ENCODE assay signal across 8 cellular contexts in genomic region chr2:11748018-11748860, GRCh38. TPM values are rescaled to one million over a fixed set of nuclear protein-coding genes. Genes with fewer than 3 reads are reported as not detected.
A peak's percentile ranks its signal among the peaks of the same experiment; 100 is the strongest.
DNase-seq lines count a peak whose midpoint lies in the region; ATAC-seq, FAIRE-seq and TF ChIP-seq lines count a peak whose summit lies in the region.

No MANE protein-coding gene starts in this region.

- H4K8ac ChIP-seq in trophoblast cell (ENCODE audit: low read depth, low read length) = no peak overlapping the region

- H3K79me1 ChIP-seq in trophoblast cell (ENCODE audit: low read length) = peaks cover 24% of the 10 kb centered on the region

- TF ChIP-seq CTCF in DND-41 (IDR thresholded peaks at IDR 0.05; ENCODE audit: borderline replicate concordance, extremely low read depth, low read length, poor library complexity, severe bottlenecking) (no peak), PC-9 (conservative IDR thresholded peaks at IDR 0.05) (no peak), endodermal cell (conservative IDR thresholded peaks at IDR 0.05) (no peak)

- H2BK12ac ChIP-seq in trophoblast cell (ENCODE audit: low read length) = peak overlapping the region; percentile 34

- no peak for ATAC-seq in DND-41 (ENCODE audit: insufficient read depth, low read depth)

- CTCF ChIA-PET in PC-9 (lab: Charles Lee) = no interaction called here

- no peaks in the 10 kb centered on the region for H3K9me3 Mint-ChIP-seq in endodermal cell

- intact Hi-C loops in PC-9 (cut with micrococcal nuclease; ENCODE audit: unreplicated experiment) = no loop called here

- no peaks in the 10 kb centered on the region for H3K9me2 ChIP-seq in PC-9 (ENCODE audit: insufficient read depth)

- peaks cover 41% of the 10 kb centered on the region for H3F3A ChIP-seq in PC-9 (ENCODE audit: insufficient read depth, low read depth)

- H3K9ac ChIP-seq in DND-41 (ENCODE audit: low read depth, low read length) (peak overlapping the region; percentile 86), endodermal cell (ENCODE audit: extremely low read depth, low read length, poor library complexity, severe bottlenecking) (no peak overlapping the region), trophoblast cell (ENCODE audit: low read length) (peak overlapping the region; percentile 20)

- peak overlapping the region; percentile 60 for H3K4ac ChIP-seq in trophoblast cell (ENCODE audit: low read depth, low read length)

- H4K91ac ChIP-seq in trophoblast cell (ENCODE audit: low read depth, low read length) = no peak overlapping the region

- H3K9me3 ChIP-seq in DND-41 (ENCODE audit: insufficient read depth, low read length, severe bottlenecking) (no peaks in the 10 kb centered on the region), PC-9 (ENCODE audit: insufficient read depth, low read depth) (no peaks in the 10 kb centered on the region), endodermal cell (ENCODE audit: control insufficient read depth, low read length) (no peaks in the 10 kb centered on the region), trophoblast cell (ENCODE audit: insufficient read depth, low read depth, low read length) (no peaks in the 10 kb centered on the region)

- peak overlapping the region; percentile 80; the same call in 1 of the 2 replicates for H3K27ac ChIP-seq in DND-41 (ENCODE audit: low read length)
- no peak overlapping the region for H3K27ac ChIP-seq in PC-9
- no peak overlapping the region for H3K27ac ChIP-seq in endodermal cell (ENCODE audit: low read depth, low read length)
- H3K27ac ChIP-seq in trophoblast cell (ENCODE audit: low read depth, low read length) = no peak overlapping the region

- no peak overlapping the region for H2BK5ac ChIP-seq in trophoblast cell (ENCODE audit: low read depth, low read length, poor library complexity)

- no peak overlapping the region for H2AK5ac ChIP-seq in trophoblast cell (ENCODE audit: low read length)

- no peak for FAIRE-seq in GM12891 (lab: Jason Lieb, UNC)

- peaks cover 50% of the 10 kb centered on the region for H3K4me1 Mint-ChIP-seq in endodermal cell

- peak overlapping the region; percentile 22 for H3K14ac ChIP-seq in trophoblast cell (ENCODE audit: low read length)

- peaks cover 41% of the 10 kb centered on the region for H3K27me3 Mint-ChIP-seq in endodermal cell (ENCODE audit: insufficient read depth)

- H4K12ac ChIP-seq in trophoblast cell (ENCODE audit: low read depth, low read length) = no peak overlapping the region

- POLR2A ChIA-PET in PC-9 (lab: Charles Lee; ENCODE audit: unreplicated experiment) = no interaction called here

- WGBS in endodermal cell (ENCODE audit: insufficient coverage in 1 of 2, insufficient read length in 1 of 2), 2 experiments = 81 to 97% methylated on average over 11 to 19 of the region's 19 CpGs
- no CpG with 5 or more reads among the region's 19 CpGs for WGBS in trophoblast cell (ENCODE audit: extremely low coverage, insufficient coverage, insufficient read length)

- no peak overlapping the region for H3K27ac Mint-ChIP-seq in endodermal cell

- TF ChIP-seq POLR2A in GM12891 (IDR thresholded peaks at IDR 0.05; ENCODE audit: low read depth, low read length) = no peak

- H3K79me2 ChIP-seq in DND-41 (ENCODE audit: insufficient read depth, low read length) (peaks cover 61% of the 10 kb centered on the region), PC-9 (ENCODE audit: low read depth) (peaks cover 64% of the 10 kb centered on the region), trophoblast cell (ENCODE audit: control insufficient read depth, insufficient read depth, low read length, poor library complexity) (peaks cover 11% of the 10 kb centered on the region)

- H2AFZ ChIP-seq in DND-41 (ENCODE audit: low read depth, low read length) = no peak overlapping the region
- no peak overlapping the region for H2AFZ ChIP-seq in PC-9
- H2AFZ ChIP-seq in trophoblast cell (ENCODE audit: insufficient read depth, low read length, poor library complexity) = no peak overlapping the region

- peak overlapping the region in 1 of 2 experiments; percentile 73; a peak in 3 of 4 replicates for H3K4me3 ChIP-seq in DND-41 (ENCODE audit: low read depth in 1 of 2, low read length in 2 of 2)
- H3K4me3 ChIP-seq in PC-9 = peak overlapping the region; percentile 62
- H3K4me3 ChIP-seq in endodermal cell (ENCODE audit: low read length) = peak overlapping the region; percentile 86
- H3K4me3 ChIP-seq in trophoblast cell (ENCODE audit: low read depth, low read length) = no peak overlapping the region

- DNase-seq in DND-41 (no peak), PC-9 (no peak), endodermal cell (no peak), trophoblast cell (no peak), GM12891 (ENCODE audit: insufficient read length, low spot score) (no peak), NCI-H226 (no peak), DMS153 treated with DMSO at 0.1 percent for 48 hours (lab: John Stamatoyannopoulos, UW; ENCODE audit: unreplicated experiment) (no peak), GM19238 (ENCODE audit: insufficient read length, low spot score) (no peak)

- BruUV-seq in PC-9 (replicated peaks; lab: Mats Ljungman, UMichigan) = no TSS peak

- no peak overlapping the region for H2BK120ac ChIP-seq in trophoblast cell (ENCODE audit: insufficient read depth, low read length, poor library complexity)

- no peak overlapping the region for H3K23ac ChIP-seq in trophoblast cell (ENCODE audit: low read length)

- peaks cover 69% of the 10 kb centered on the region for H3K4me1 ChIP-seq in DND-41 (ENCODE audit: insufficient read depth, low read length)
- peaks cover 85% of the 10 kb centered on the region for H3K4me1 ChIP-seq in PC-9 (replicated peaks; ENCODE audit: insufficient read depth)
- H3K4me1 ChIP-seq in endodermal cell (ENCODE audit: control insufficient read depth, insufficient read depth, low read length) = peaks cover 10% of the 10 kb centered on the region
- H3K4me1 ChIP-seq in trophoblast cell (ENCODE audit: control insufficient read depth in 1 of 2, insufficient read depth in 2 of 2, low read length in 2 of 2) = peaks cover 22 to 48% of the 10 kb centered on the region in 2 experiments

- peaks cover 4% of the 10 kb centered on the region for H3K36me3 Mint-ChIP-seq in endodermal cell (ENCODE audit: low read depth)

- H3K4me2 ChIP-seq in DND-41 (ENCODE audit: insufficient read depth, low read length) (peak overlapping the region; percentile 73), PC-9 (peak overlapping the region; percentile 89), trophoblast cell (ENCODE audit: low read length) (peak overlapping the region; percentile 56)

- H4K20me1 ChIP-seq in DND-41 (ENCODE audit: insufficient read depth, low read length) = peaks cover 45% of the 10 kb centered on the region
- H4K20me1 ChIP-seq in PC-9 (ENCODE audit: insufficient read depth) = peaks cover 24% of the 10 kb centered on the region

- peak overlapping the region; percentile 47 for H3K18ac ChIP-seq in trophoblast cell (ENCODE audit: low read length)

- H3K36me3 ChIP-seq in DND-41 (ENCODE audit: insufficient read depth, low read length) = no peaks in the 10 kb centered on the region
- no peaks in the 10 kb centered on the region for H3K36me3 ChIP-seq in PC-9 (ENCODE audit: low read depth)
- no peaks in the 10 kb centered on the region for H3K36me3 ChIP-seq in endodermal cell (ENCODE audit: control insufficient read depth, insufficient read depth, low read length)
- no peaks in the 10 kb centered on the region for H3K36me3 ChIP-seq in trophoblast cell (ENCODE audit: control insufficient read depth in 1 of 2, insufficient read depth in 2 of 2, low read length in 2 of 2)

- H3K27me3 ChIP-seq in DND-41 (ENCODE audit: insufficient read depth, low read length, poor library complexity) = no peaks in the 10 kb centered on the region
- no peaks in the 10 kb centered on the region for H3K27me3 ChIP-seq in PC-9 (ENCODE audit: insufficient read depth, low read depth)
- H3K27me3 ChIP-seq in endodermal cell (ENCODE audit: control insufficient read depth, insufficient read depth, low read length, poor library complexity, severe bottlenecking) = no peaks in the 10 kb centered on the region
- H3K27me3 ChIP-seq in trophoblast cell (ENCODE audit: insufficient read depth, low read length) = no peaks in the 10 kb centered on the region

- H3K4me3 Mint-ChIP-seq in endodermal cell = peak overlapping the region; percentile 63

TF ChIP-seq in GM12891, 5 proteins besides CTCF, POLR2A, EP300 and RAD21:
- TF ChIP-seq PAX5 (IDR thresholded peaks at IDR 0.05; ENCODE audit: insufficient read depth, low read length, severe bottlenecking) = no peak
- no peak for TF ChIP-seq POLR2AphosphoS5 (IDR thresholded peaks at IDR 0.05; ENCODE audit: low read depth, low read length)
- TF ChIP-seq TAF1 (IDR thresholded peaks at IDR 0.05; ENCODE audit: low read depth, low read length) = no peak
- TF ChIP-seq SPI1 (IDR thresholded peaks at IDR 0.05; ENCODE audit: low read depth, low read length) = no peak

RNA-seq across cellular contexts. Expression of gene LPIN1, which starts 1.8 kb away (rescaled TPM):
- total RNA-seq in PC-9 (2021) (24.1 and 43.1 TPM in 2 replicates), endodermal cell (10 to 100 TPM; 23.9 to 24.3 TPM)
- 20.8 TPM for polyA plus RNA-seq in endodermal cell (2013, experiment 1 of 2)
- 17.4 TPM for polyA plus RNA-seq in endodermal cell (2013, experiment 2 of 2)
- polyA plus RNA-seq in trophoblast cell (2013) = 11.7 and 12.4 TPM in 2 replicates
- polyA plus RNA-seq in GM12891 (2012; ENCODE audit: low read depth, missing spikeins) = 11.1 TPM
